ENCODE assay signal across 20 cellular contexts in the genomic region with DNA sequence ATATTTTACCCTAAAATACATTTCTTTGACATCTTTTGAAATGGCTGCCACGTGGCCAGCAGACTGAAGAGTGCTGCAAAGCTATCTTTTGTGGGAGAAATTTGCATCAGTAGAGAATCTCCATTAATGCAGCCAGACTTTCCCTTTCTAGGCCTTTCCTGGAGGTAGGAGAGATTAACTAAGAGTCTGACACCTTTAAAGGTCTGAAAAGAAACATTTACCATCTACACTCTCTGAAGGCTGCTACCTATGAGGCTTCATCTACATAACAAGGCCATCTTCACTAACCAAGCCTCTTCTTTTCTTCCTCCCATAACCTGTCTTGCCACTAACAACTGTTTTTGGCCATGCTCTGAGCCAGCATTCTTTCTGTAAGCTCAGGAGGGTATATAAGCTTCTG.
"Had no signal": no experiment of that assay in that cellular context is flagged by ENCODE, and none has a peak within 500 bp of the region (broad histone marks: within the 10 kb centered on the region; RNA-seq: fewer than 3 reads in every experiment).

No MANE protein-coding gene starts in this region.

- H3K4me3 Mint-ChIP-seq: activated CD4-positive, alpha-beta T cell treated with anti-CD3 and anti-CD28 coated beads, Interleukin-2, amount 10 ng/mL, durations not matched to agents 7 days and 5 days; activated naive CD4-positive, alpha-beta T cell treated with anti-CD3 and anti-CD28 coated beads, Interleukin-2, amount 10 ng/mL, durations not matched to agents 7 days and 5 days; activated T-cell treated with anti-CD3 and anti-CD28 coated beads, Interleukin-2, amount 50 U/mL, for 4 hours; neural crest cell; stimulated activated naive CD8-positive, alpha-beta T cell treated with anti-CD3 and anti-CD28 coated beads, Interleukin-15, amount 100 ng/mL, for 72 hours had no signal

- H3K9me3 Mint-ChIP-seq: activated CD4-positive, alpha-beta T cell treated with anti-CD3 and anti-CD28 coated beads, Interleukin-2, amount 10 ng/mL, durations not matched to agents 7 days and 5 days; activated T-cell treated with anti-CD3 and anti-CD28 coated beads, Interleukin-2, amount 50 U/mL, for 4 hours had no signal

- H3K4me3 ChIP-seq: ascending aorta, esophagus muscularis mucosa, left ventricle myocardium inferior, prostate gland, right atrium auricular region, suprapubic skin, transverse colon, vagina had no signal

- H3K4me1 ChIP-seq: ascending aorta, esophagus muscularis mucosa, left ventricle myocardium inferior, prostate gland, right atrium auricular region, transverse colon, vagina had no signal

- H3K27ac ChIP-seq: ascending aorta, esophagus muscularis mucosa, left ventricle myocardium inferior, prostate gland, right atrium auricular region, suprapubic skin, transverse colon, vagina had no signal

- H3K36me3 ChIP-seq: ascending aorta, esophagus muscularis mucosa, left ventricle myocardium inferior, prostate gland, right atrium auricular region, suprapubic skin, transverse colon, vagina had no signal

- H3K9me3 ChIP-seq: esophagus muscularis mucosa, prostate gland, right atrium auricular region, suprapubic skin, transverse colon, vagina had no signal

- ATAC-seq: activated CD4-positive, CD25-positive, alpha-beta regulatory T cell treated with anti-CD3 and anti-CD28 coated beads, Interleukin-2, amount 50 U/mL, for 24 hours; activated T-cell treated with anti-CD3 and anti-CD28 coated beads, Interleukin-2, amount 50 U/mL, for 4 hours; stimulated activated naive CD8-positive, alpha-beta T cell treated with anti-CD3 and anti-CD28 coated beads, Interleukin-15, amount 100 ng/mL, for 72 hours had no signal

- H3K27me3 Mint-ChIP-seq: stimulated activated naive CD8-positive, alpha-beta T cell treated with anti-CD3 and anti-CD28 coated beads, Interleukin-15, amount 100 ng/mL, for 72 hours had no signal

- H3K4me1 Mint-ChIP-seq: activated CD4-positive, alpha-beta T cell treated with anti-CD3 and anti-CD28 coated beads, Interleukin-2, amount 10 ng/mL, durations not matched to agents 7 days and 5 days; activated naive CD4-positive, alpha-beta T cell treated with anti-CD3 and anti-CD28 coated beads, Interleukin-2, amount 10 ng/mL, durations not matched to agents 7 days and 5 days; stimulated activated naive CD8-positive, alpha-beta T cell treated with anti-CD3 and anti-CD28 coated beads, Interleukin-15, amount 100 ng/mL, for 72 hours had no signal

- DNase-seq: activated CD4-positive, alpha-beta T cell treated with anti-CD3 and anti-CD28 coated beads, Interleukin-2, amount 10 ng/mL, durations not matched to agents 7 days and 5 days; activated CD8-positive, alpha-beta memory T cell treated with anti-CD3 and anti-CD28 coated beads, Interleukin-2, amount 50 U/mL, for 4 hours; activated naive CD4-positive, alpha-beta T cell treated with anti-CD3 and anti-CD28 coated beads, Interleukin-2, amount 10 ng/mL, durations not matched to agents 7 days and 5 days; activated T-cell treated with anti-CD3 and anti-CD28 coated beads, Interleukin-2, amount 50 U/mL, for 4 hours; cerebellar nuclear complex; cortex of kidney; kidney glomerular epithelial cell; left ventricle myocardium inferior; stimulated activated CD4-positive, alpha-beta T cell treated with anti-CD3 and anti-CD28 coated beads, Interleukin-15, amount 100 ng/mL, for 24 hours; stimulated activated CD4-positive, alpha-beta T cell treated with anti-CD3 and anti-CD28 coated beads, Interleukin-2, amount 100 ng/mL, for 48 hours; stimulated activated naive CD8-positive, alpha-beta T cell treated with anti-CD3 and anti-CD28 coated beads, Interleukin-15, amount 100 ng/mL, for 72 hours; transverse colon had no signal

- H3K27me3 ChIP-seq: ascending aorta, esophagus muscularis mucosa, right atrium auricular region, suprapubic skin, transverse colon, vagina had no signal

- H3K36me3 Mint-ChIP-seq: activated naive CD4-positive, alpha-beta T cell treated with anti-CD3 and anti-CD28 coated beads, Interleukin-2, amount 10 ng/mL, durations not matched to agents 7 days and 5 days had no signal

- H3K27ac Mint-ChIP-seq: activated CD4-positive, alpha-beta T cell treated with anti-CD3 and anti-CD28 coated beads, Interleukin-2, amount 10 ng/mL, durations not matched to agents 7 days and 5 days; activated naive CD4-positive, alpha-beta T cell treated with anti-CD3 and anti-CD28 coated beads, Interleukin-2, amount 10 ng/mL, durations not matched to agents 7 days and 5 days; stimulated activated naive CD8-positive, alpha-beta T cell treated with anti-CD3 and anti-CD28 coated beads, Interleukin-15, amount 100 ng/mL, for 72 hours had no signal
